ENCODE assay signal across 22 cellular contexts in genomic region chr13:25167775-25168174, GRCh38. TPM values are rescaled to one million over a fixed set of nuclear protein-coding genes. Genes with fewer than 3 reads are reported as not detected.
"Had no signal": no experiment of that assay in that cellular context is flagged by ENCODE, and none has a peak within 500 bp of the region (broad histone marks: within the 10 kb centered on the region; RNA-seq: fewer than 3 reads in every experiment).

No MANE protein-coding gene starts in this region.

- H3K4me3 ChIP-seq: left ventricle myocardium inferior, pancreas, right lobe of liver, suprapubic skin, vagina had no signal

- H3K27ac ChIP-seq: left ventricle myocardium inferior, neutrophil, pancreas, right lobe of liver, suprapubic skin, vagina had no signal

- H3K9me3 ChIP-seq: left ventricle myocardium inferior, neutrophil, pancreas, right lobe of liver, suprapubic skin, vagina had no signal

- H3K36me3 ChIP-seq: left ventricle myocardium inferior, neutrophil, pancreas, right lobe of liver, suprapubic skin, vagina had no signal

- DNase-seq: activated CD4-positive, alpha-beta T cell treated with anti-CD3 and anti-CD28 coated beads, Interleukin-2, amount 10 ng/mL, durations not matched to agents 7 days and 5 days; activated CD8-positive, alpha-beta memory T cell treated with anti-CD3 and anti-CD28 coated beads, Interleukin-2, amount 50 U/mL, for 4 hours; activated effector memory CD4-positive, alpha-beta T cell treated with Interleukin-2 at 50 U/mL for 16 hours; activated T-cell treated with anti-CD3 and anti-CD28 coated beads, Interleukin-2, amount 50 U/mL, for 48 hours; dermis blood vessel endothelial cell; effector memory CD8-positive, alpha-beta T cell; foreskin fibroblast; glutamatergic neuron; islet precursor cell; left ventricle myocardium inferior; naive thymus-derived CD8-positive, alpha-beta T cell; pancreas; right lobe of liver; small intestine; stimulated activated CD4-positive, alpha-beta T cell treated with anti-CD3 and anti-CD28 coated beads, Interleukin-15, amount 100 ng/mL, for 24 hours; stimulated activated CD4-positive, alpha-beta T cell treated with anti-CD3 and anti-CD28 coated beads, Interleukin-2, amount 100 ng/mL, for 48 hours; trophoblast cell had no signal

- ATAC-seq: effector memory CD8-positive, alpha-beta T cell; naive thymus-derived CD8-positive, alpha-beta T cell; pancreas; right lobe of liver had no signal

RNA-seq across cellular contexts. Expression of gene AMER2, which starts 4.3 kb away (rescaled TPM):
- total RNA-seq: activated CD4-positive, alpha-beta T cell treated with anti-CD3 and anti-CD28 coated beads, Interleukin-2, amount 10 ng/mL, durations not matched to agents 7 days and 5 days; bronchial epithelial cell; chondrocyte; dermis blood vessel endothelial cell; left ventricle myocardium inferior; naive thymus-derived CD8-positive, alpha-beta T cell; pancreas; right lobe of liver; vagina had no signal
